In the genomic region with DNA sequence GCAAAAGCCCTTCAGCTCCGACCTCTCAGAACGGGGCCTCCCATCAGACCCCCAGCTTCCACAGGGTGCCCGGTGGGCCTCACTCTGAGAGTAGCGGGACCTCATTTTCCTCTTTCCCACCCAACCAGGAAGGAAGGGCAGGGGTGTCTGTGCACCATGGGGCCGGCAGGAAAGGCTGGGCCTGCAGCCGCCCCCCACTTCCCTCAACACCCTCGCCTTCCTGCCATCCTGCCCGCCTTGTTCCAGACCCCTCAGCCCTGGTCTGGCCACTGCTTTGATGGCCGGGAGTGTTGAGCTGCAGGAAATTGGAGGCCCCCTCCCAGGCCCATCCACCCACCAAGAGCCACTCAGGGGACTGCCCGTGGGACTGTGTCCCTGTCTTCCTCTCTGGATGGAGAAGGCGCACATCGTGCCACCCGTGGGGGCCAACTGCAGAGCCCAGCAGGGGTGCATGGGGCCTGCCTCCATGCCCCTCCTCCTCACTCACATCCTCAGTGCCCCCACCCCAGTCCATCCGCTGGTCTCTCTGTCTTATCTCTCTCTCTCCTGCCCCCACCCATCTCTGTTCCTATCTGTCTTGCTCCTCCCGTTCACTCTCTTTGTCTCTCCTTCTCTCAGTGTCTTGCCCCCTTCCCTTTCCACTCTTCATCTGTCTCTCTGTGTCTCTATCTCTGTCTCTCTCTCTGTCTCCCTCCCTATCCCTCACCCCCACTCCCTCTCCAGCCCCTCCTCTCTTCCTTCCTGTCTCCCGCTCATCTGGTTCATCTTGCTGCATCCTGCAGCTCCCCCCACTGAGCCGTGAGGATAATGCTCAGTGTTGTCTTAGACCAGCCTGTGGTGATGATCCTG, we compare ENCODE assay signal across 8 cellular contexts. TPM values are rescaled to one million over a fixed set of nuclear protein-coding genes. Genes with fewer than 3 reads are reported as not detected.
DNase-seq lines count a peak whose midpoint lies in the region; ATAC-seq and TF ChIP-seq lines count a peak whose summit lies in the region.

No MANE protein-coding gene starts in this region.

- H3K4me1 ChIP-seq in osteoblast (ENCODE audit: insufficient read depth, low read length): peaks cover 54% of the 10 kb centered on the region

- peaks cover 30% of the 10 kb centered on the region for H3K79me2 ChIP-seq in osteoblast (ENCODE audit: insufficient read depth, low read length)

- no peak overlapping the region for H3K4me3 Mint-ChIP-seq in activated CD4-positive, alpha-beta T cell treated with anti-CD3 and anti-CD28 coated beads for 36 hours

- peaks cover 10% of the 10 kb centered on the region for H3K4me1 Mint-ChIP-seq in activated CD4-positive, alpha-beta T cell treated with anti-CD3 and anti-CD28 coated beads for 36 hours

- intact Hi-C loops in activated CD4-positive, alpha-beta T cell treated with anti-CD3 and anti-CD28 coated beads for 36 hours (cut with DNase I, micrococcal nuclease): loop anchor here (5.0 to 10.0 kb wide), 2 partner anchors 114 to 116 kb away; no protein-coding TSS in a partner anchor

- no peaks in the 10 kb centered on the region for H3K9me3 ChIP-seq in osteoblast (ENCODE audit: low read depth, low read length)

- TF ChIP-seq CTCF in epithelial cell of esophagus (IDR thresholded peaks at IDR 0.05; ENCODE audit: insufficient read depth, low read depth, low read length, missing control alignments) (no peak), osteoblast (IDR thresholded peaks at IDR 0.05; ENCODE audit: extremely low read depth, low read depth, low read length) (peak; percentile 40)

- no peaks in the 10 kb centered on the region for H3K9me3 Mint-ChIP-seq in activated CD4-positive, alpha-beta T cell treated with anti-CD3 and anti-CD28 coated beads for 36 hours (ENCODE audit: low read depth)

- H3K36me3 Mint-ChIP-seq in activated CD4-positive, alpha-beta T cell treated with anti-CD3 and anti-CD28 coated beads for 36 hours (ENCODE audit: low read depth): no peaks in the 10 kb centered on the region

- H3K36me3 ChIP-seq in osteoblast (ENCODE audit: insufficient read depth, low read length): no peaks in the 10 kb centered on the region

- no peak overlapping the region for H2AFZ ChIP-seq in osteoblast (ENCODE audit: low read length)

- no peak overlapping the region for H3K27ac ChIP-seq in osteoblast (ENCODE audit: low read depth, low read length)

- no peaks in the 10 kb centered on the region for H3K27me3 ChIP-seq in osteoblast (ENCODE audit: insufficient read depth, low read length)

- H4K20me1 ChIP-seq in osteoblast (ENCODE audit: insufficient read depth, low read length): peaks cover 17% of the 10 kb centered on the region

- CTCF ChIA-PET in activated CD4-positive, alpha-beta T cell treated with anti-CD3 and anti-CD28 coated beads for 36 hours (lab: Charles Lee): interaction anchor here (2.0 kb wide), 1 partner anchor 118 kb away, joined by 5 read pairs; no protein-coding TSS in a partner anchor

- ATAC-seq in activated CD4-positive, alpha-beta T cell treated with anti-CD3 and anti-CD28 coated beads for 36 hours: peak; percentile 19
- ATAC-seq in HG02981 (IDR thresholded peaks at IDR 0.05; ENCODE audit: unreplicated experiment): no peak
- no peak for ATAC-seq in GM18517 (IDR thresholded peaks at IDR 0.05; ENCODE audit: unreplicated experiment)

- no peak overlapping the region for H3K4me2 ChIP-seq in osteoblast (ENCODE audit: insufficient read depth, low read length)

- POLR2A ChIA-PET in activated CD4-positive, alpha-beta T cell treated with anti-CD3 and anti-CD28 coated beads for 36 hours (lab: Charles Lee): no interaction called here

- no peak for DNase-seq in activated CD4-positive, alpha-beta T cell treated with anti-CD3 and anti-CD28 coated beads for 36 hours
- DNase-seq in activated CD4-positive, alpha-beta T cell treated with anti-CD3 and anti-CD28 coated beads, Interleukin-2, amount 50 U/mL, for 4 hours: no peak
- peak; percentile 32 for DNase-seq in OCI-M2 (lab: John Stamatoyannopoulos, UW; ENCODE audit: unreplicated experiment)
- peak; percentile 34 for DNase-seq in epithelial cell of esophagus (ENCODE audit: low read depth)
- peak; percentile 95 for DNase-seq in osteoblast (ENCODE audit: insufficient read length, low spot score, missing footprints)
- no peak for DNase-seq in NCI-H1105 treated with DMSO at 0.1 percent for 48 hours (lab: John Stamatoyannopoulos, UW)

- H3K27ac Mint-ChIP-seq in activated CD4-positive, alpha-beta T cell treated with anti-CD3 and anti-CD28 coated beads for 36 hours: no peak overlapping the region

- H3K27me3 Mint-ChIP-seq in activated CD4-positive, alpha-beta T cell treated with anti-CD3 and anti-CD28 coated beads for 36 hours: peaks cover 18% of the 10 kb centered on the region

- H3K4me3 ChIP-seq in epithelial cell of esophagus (ENCODE audit: low read length) (no peak overlapping the region), osteoblast (ENCODE audit: insufficient read depth, low read length) (no peak overlapping the region)

RNA-seq across cellular contexts. Expression of a gene that starts 1.8 kb away (rescaled TPM):
- 1 to 10 TPM; 3.1 to 4.6 TPM for total RNA-seq in activated CD4-positive, alpha-beta T cell treated with anti-CD3 and anti-CD28 coated beads for 36 hours
- 126 and 134 TPM in 2 replicates for total RNA-seq in osteoblast

Comparison
In these comparisons a context has a peak if more than half of its experiments do, and no peak if none do; other contexts are left out.
1. DNase-seq: peak in OCI-M2 (single experiment), epithelial cell of esophagus (single experiment) and osteoblast (single experiment); none in activated CD4-positive, alpha-beta T cell treated with anti-CD3 and anti-CD28 coated beads for 36 hours (single experiment), activated CD4-positive, alpha-beta T cell treated with anti-CD3 and anti-CD28 coated beads, Interleukin-2, amount 50 U/mL, for 4 hours (0 of 2) and NCI-H1105 treated with DMSO at 0.1 percent for 48 hours (single experiment).
2. RNA of a gene that starts 1.8 kb away (total RNA-seq): 126 to 134 TPM in osteoblast; 3.1 to 4.6 TPM in activated CD4-positive, alpha-beta T cell treated with anti-CD3 and anti-CD28 coated beads for 36 hours; every median in the first group is over 10 times any median in the second.